ENCODE assay signal across 8 cellular contexts in genomic region chr13:69857188-69857821, GRCh38.
DNase-seq lines count a peak whose midpoint lies in the region; ATAC-seq, FAIRE-seq and TF ChIP-seq lines count a peak whose summit lies in the region.

No MANE protein-coding gene starts in this region.

- H3K56ac ChIP-seq in mesendoderm (ENCODE audit: low read length) = no peak overlapping the region

- H3K4me1 ChIP-seq in mesendoderm (ENCODE audit: control insufficient read depth, low read depth, low read length) = no peaks in the 10 kb centered on the region

- H3K27me3 ChIP-seq in bronchial epithelial cell (ENCODE audit: control insufficient read depth, insufficient read depth, low read length) = no peaks in the 10 kb centered on the region
- H3K27me3 ChIP-seq in mesendoderm (ENCODE audit: insufficient read depth, low read length, poor library complexity) = no peaks in the 10 kb centered on the region

- H3K4me3 ChIP-seq in bronchial epithelial cell (ENCODE audit: low read depth, low read length) (no peak overlapping the region), mesendoderm (ENCODE audit: low read length) (no peak overlapping the region)

- no peak for FAIRE-seq in bronchial epithelial cell (lab: Jason Lieb, UNC)

- H3K4me1 Mint-ChIP-seq in activated naive CD4-positive, alpha-beta T cell treated with anti-CD3 and anti-CD28 coated beads, Interleukin-2, amount 10 ng/mL, durations not matched to agents 7 days and 5 days = no peaks in the 10 kb centered on the region

- peak; percentile 32 for TF ChIP-seq CTCF in bronchial epithelial cell (IDR thresholded peaks at IDR 0.05; ENCODE audit: insufficient read depth, low read length, severe bottlenecking)

- no peaks in the 10 kb centered on the region for H3K27me3 Mint-ChIP-seq in activated naive CD4-positive, alpha-beta T cell treated with anti-CD3 and anti-CD28 coated beads, Interleukin-2, amount 10 ng/mL, durations not matched to agents 7 days and 5 days

- no peaks in the 10 kb centered on the region for H3K79me2 ChIP-seq in mesendoderm (ENCODE audit: control insufficient read depth, insufficient read depth, low read length)

- H3K18ac ChIP-seq in mesendoderm (ENCODE audit: low read length) = no peak overlapping the region

- DNase-seq in D341Med (ENCODE audit: low spot score) = peak; percentile 40
- peak; percentile 52 for DNase-seq in NCI-H510A treated with DMSO at 0.1 percent for 48 hours (lab: John Stamatoyannopoulos, UW)
- DNase-seq in bronchial epithelial cell (ENCODE audit: low read depth) = peak; percentile 55
- DNase-seq in mesendoderm = peak; percentile 81
- no peak for DNase-seq in activated naive CD4-positive, alpha-beta T cell treated with anti-CD3 and anti-CD28 coated beads, Interleukin-2, amount 10 ng/mL, durations not matched to agents 7 days and 5 days

- no peak overlapping the region for H4K5ac ChIP-seq in mesendoderm (ENCODE audit: low read length)

- no peak overlapping the region for H3K4ac ChIP-seq in mesendoderm (ENCODE audit: low read depth, low read length)

- H3K79me1 ChIP-seq in mesendoderm (ENCODE audit: low read length) = no peaks in the 10 kb centered on the region

- CTCF ChIA-PET in activated naive CD4-positive, alpha-beta T cell treated with anti-CD3 and anti-CD28 coated beads, Interleukin-2, amount 10 ng/mL, durations not matched to agents 7 days and 5 days (lab: Charles Lee) = no interaction called here

- no peak overlapping the region for H3K23ac ChIP-seq in mesendoderm (ENCODE audit: low read length)

- no peak overlapping the region for H3K4me3 Mint-ChIP-seq in activated naive CD4-positive, alpha-beta T cell treated with anti-CD3 and anti-CD28 coated beads, Interleukin-2, amount 10 ng/mL, durations not matched to agents 7 days and 5 days

- no peak overlapping the region for H2BK120ac ChIP-seq in mesendoderm (ENCODE audit: low read depth, low read length)

- no peaks in the 10 kb centered on the region for H3K9me3 Mint-ChIP-seq in activated naive CD4-positive, alpha-beta T cell treated with anti-CD3 and anti-CD28 coated beads, Interleukin-2, amount 10 ng/mL, durations not matched to agents 7 days and 5 days

- no peak overlapping the region for H4K8ac ChIP-seq in mesendoderm (ENCODE audit: low read depth, low read length)

- H3K4me2 ChIP-seq in mesendoderm (ENCODE audit: low read length) = no peak overlapping the region

- H3K9ac ChIP-seq in mesendoderm (ENCODE audit: low read length) = no peak overlapping the region

- H2AK5ac ChIP-seq in mesendoderm (ENCODE audit: low read length) = no peak overlapping the region

- H3K36me3 ChIP-seq in bronchial epithelial cell (ENCODE audit: control insufficient read depth, insufficient read depth, low read length) (no peaks in the 10 kb centered on the region), mesendoderm (ENCODE audit: control insufficient read depth, insufficient read depth, low read length) (no peaks in the 10 kb centered on the region)

- ATAC-seq in GM19455 (IDR thresholded peaks at IDR 0.05; ENCODE audit: unreplicated experiment) (peak; percentile 86), HG03439 (IDR thresholded peaks at IDR 0.05; ENCODE audit: unreplicated experiment) (peak; percentile 84), HG03108 (IDR thresholded peaks at IDR 0.05; ENCODE audit: unreplicated experiment) (no peak)

- no peak overlapping the region for H2BK15ac ChIP-seq in mesendoderm (replicated peaks; ENCODE audit: low read depth)

- no peak overlapping the region for H2BK5ac ChIP-seq in mesendoderm (ENCODE audit: low read length)

- no peak overlapping the region for H3K27ac ChIP-seq in mesendoderm (ENCODE audit: low read depth, low read length)

- no peaks in the 10 kb centered on the region for H3K36me3 Mint-ChIP-seq in activated naive CD4-positive, alpha-beta T cell treated with anti-CD3 and anti-CD28 coated beads, Interleukin-2, amount 10 ng/mL, durations not matched to agents 7 days and 5 days

- no peak overlapping the region for H3K27ac Mint-ChIP-seq in activated naive CD4-positive, alpha-beta T cell treated with anti-CD3 and anti-CD28 coated beads, Interleukin-2, amount 10 ng/mL, durations not matched to agents 7 days and 5 days

- WGBS in mesendoderm (ENCODE audit: extremely low coverage, insufficient coverage, low lambda C conversion rate) = no CpG with 5 or more reads among the region's 4 CpGs
